In genomic region chr1:236193184-236193583, GRCh38 we compare ENCODE assay signal across 31 cellular contexts.
"Had no signal": no experiment of that assay in that cellular context is flagged by ENCODE, and none has a peak within 500 bp of the region (broad histone marks: within the 10 kb centered on the region; RNA-seq: fewer than 3 reads in every experiment).

No MANE protein-coding gene starts in this region.

- H3K4me3 ChIP-seq: left ventricle myocardium inferior, lung, neural progenitor cell, ovary, prostate gland, skin epidermis, stomach, testis, thyroid gland, transverse colon, upper lobe of left lung, vagina had no signal

- H3K27me3 ChIP-seq: neural progenitor cell, neutrophil, ovary, stomach, testis, thyroid gland, transverse colon, upper lobe of left lung, vagina had no signal

- H3K27ac Mint-ChIP-seq: immature natural killer cell; mesothelial cell of epicardium; naive B cell; natural killer cell; nephron progenitor cell; stimulated activated naive B cell treated with anti-CD40 and anti-IgM and Interleukin-4, amounts not matched to agents 10 μg/mL and 1 μg/mL and 100 μg/mL, for 72 hours had no signal

- H3K4me3 Mint-ChIP-seq: immature natural killer cell; mesothelial cell of epicardium; naive B cell; natural killer cell; nephron progenitor cell; neural progenitor cell; stimulated activated naive B cell treated with anti-CD40 and anti-IgM and Interleukin-4, amounts not matched to agents 10 μg/mL and 1 μg/mL and 100 μg/mL, for 72 hours had no signal

- H3K27me3 Mint-ChIP-seq: naive B cell; stimulated activated naive B cell treated with anti-CD40 and anti-IgM and Interleukin-4, amounts not matched to agents 10 μg/mL and 1 μg/mL and 100 μg/mL, for 72 hours had no signal

- FAIRE-seq: islet of Langerhans had no signal

- DNase-seq: hypothalamus; immature natural killer cell; left ventricle myocardium inferior; mesendoderm; naive B cell; natural killer cell; nephron progenitor cell; occipital lobe; ovary; retina; right cardiac atrium; stimulated activated CD4-positive, alpha-beta T cell treated with anti-CD3 and anti-CD28 coated beads, Interleukin-12 subunit alpha, Interleukin-12 subunit beta, amount 100 ng/mL, for 4 hours; stimulated activated CD4-positive, alpha-beta T cell treated with anti-CD3 and anti-CD28 coated beads, Interleukin-15, amount 100 ng/mL, for 24 hours; stimulated activated CD4-positive, alpha-beta T cell treated with anti-CD3 and anti-CD28 coated beads, Interleukin-2, amount 100 ng/mL, for 24 hours; stimulated activated CD4-positive, alpha-beta T cell treated with anti-CD3 and anti-CD28 coated beads, Interleukin-4, amount 100 ng/mL, for 1 hour; stimulated activated naive B cell treated with anti-CD40 and anti-IgM and Interleukin-4, amounts not matched to agents 10 μg/mL and 1 μg/mL and 100 μg/mL, for 72 hours; stimulated activated naive CD8-positive, alpha-beta T cell treated with anti-CD3 and anti-CD28 coated beads, Interleukin-15, Interleukin-2, amounts not matched to agents 100 U/mL and 50 U/mL, for 24 hours; stomach; testis; thyroid gland; transverse colon; upper lobe of left lung had no signal

- H3K36me3 ChIP-seq: neural progenitor cell, neutrophil, ovary, prostate gland, thyroid gland had no signal

- H3K9me3 ChIP-seq: neutrophil, ovary, prostate gland, testis, thyroid gland, vagina had no signal

- H3K4me1 ChIP-seq: left ventricle myocardium inferior, neural progenitor cell, prostate gland, stomach, testis, thyroid gland, transverse colon, upper lobe of left lung, vagina had no signal

- H3K27ac ChIP-seq: left ventricle myocardium inferior, neural progenitor cell, neutrophil, ovary, prostate gland, skin epidermis, stomach, testis, thyroid gland, transverse colon, upper lobe of left lung, vagina had no signal

- H3K4me1 Mint-ChIP-seq: immature natural killer cell, mesothelial cell of epicardium, nephron progenitor cell, neural progenitor cell had no signal

- ATAC-seq: natural killer cell; right cardiac atrium; sciatic nerve; stimulated activated naive B cell treated with anti-CD40 and anti-IgM and Interleukin-4, amounts not matched to agents 10 μg/mL and 1 μg/mL and 100 μg/mL, for 72 hours; stimulated activated naive CD8-positive, alpha-beta T cell treated with anti-CD3 and anti-CD28 coated beads, Interleukin-15, Interleukin-2, amounts not matched to agents 100 U/mL and 50 U/mL, for 24 hours had no signal
